Comparison of ENCODE assay signal across 19 cellular contexts in genomic region chr4:61308033-61308432, GRCh38.
A peak's percentile ranks its signal among the peaks of the same experiment; 100 is the strongest.
DNase-seq lines count a peak whose midpoint lies in the region; ATAC-seq and TF ChIP-seq lines count a peak whose summit lies in the region.
"Had no signal": no experiment of that assay in that cellular context is flagged by ENCODE, and none has a peak within 500 bp of the region (broad histone marks: within the 10 kb centered on the region; RNA-seq: fewer than 3 reads in every experiment).

No MANE protein-coding gene starts in this region.

- TF ChIP-seq CTCF in heart right ventricle (IDR thresholded peaks at IDR 0.05): no peak
- no peak for TF ChIP-seq CTCF in left ventricle myocardium inferior (IDR thresholded peaks at IDR 0.05; ENCODE audit: borderline replicate concordance)

- H3K4me3 ChIP-seq in heart right ventricle (no peak overlapping the region), left ventricle myocardium inferior (no peak overlapping the region), iPS-18a (ENCODE audit: low read length) (no peak overlapping the region)
- H3K4me3 ChIP-seq: BLaER1 treated with 17β-estradiol and CSF1 and Interleukin-3, amounts not matched to agents 10 nM and 100 nM had no signal

- H3K27me3 Mint-ChIP-seq in activated naive CD4-positive, alpha-beta T cell treated with anti-CD3 and anti-CD28 coated beads, Interleukin-2, amount 10 ng/mL, durations not matched to agents 7 days and 5 days: no peaks in the 10 kb centered on the region
- H3K27me3 Mint-ChIP-seq: B cell; CD4-positive, alpha-beta T cell had no signal

- H3K36me3 Mint-ChIP-seq in activated naive CD4-positive, alpha-beta T cell treated with anti-CD3 and anti-CD28 coated beads, Interleukin-2, amount 10 ng/mL, durations not matched to agents 7 days and 5 days: no peaks in the 10 kb centered on the region
- H3K36me3 Mint-ChIP-seq: CD8-positive, alpha-beta T cell had no signal

- H3K9me3 ChIP-seq in heart right ventricle (no peaks in the 10 kb centered on the region), left ventricle myocardium inferior (replicated peaks) (no peaks in the 10 kb centered on the region), iPS-18a (ENCODE audit: control insufficient read depth, low read depth, low read length) (no peaks in the 10 kb centered on the region)
- H3K9me3 ChIP-seq: BLaER1 treated with 17β-estradiol and CSF1 and Interleukin-3, amounts not matched to agents 10 nM and 100 nM; Caco-2 had no signal

- DNase-seq in Right ventricle myocardium superior: no peak
- no peak for DNase-seq in left cardiac atrium
- DNase-seq in heart right ventricle: no peak
- DNase-seq in cardiac septum (ENCODE audit: low spot score): no peak
- DNase-seq in left ventricle myocardium inferior: no peak
- DNase-seq in stimulated activated naive CD8-positive, alpha-beta T cell treated with anti-CD3 and anti-CD28 coated beads, Interleukin-15, Interleukin-2, amounts not matched to agents 100 U/mL and 50 U/mL, for 24 hours: no peak
- no peak for DNase-seq in activated naive CD4-positive, alpha-beta T cell treated with anti-CD3 and anti-CD28 coated beads, Interleukin-2, amount 10 ng/mL, durations not matched to agents 7 days and 5 days
- DNase-seq: 8988T; AML-193; Caco-2; Calu3; CD4-positive, alpha-beta T cell; CD8-positive, alpha-beta T cell; DMS79 treated with DMSO at 0.1 percent for 48 hours; GF-D8 had no signal

- CTCF ChIA-PET in activated naive CD4-positive, alpha-beta T cell treated with anti-CD3 and anti-CD28 coated beads, Interleukin-2, amount 10 ng/mL, durations not matched to agents 7 days and 5 days (lab: Charles Lee): interaction anchor here (0.6 kb wide), 1 partner anchor 173 kb away, joined by 3 read pairs; no protein-coding TSS in a partner anchor

- H3K4me1 ChIP-seq in heart right ventricle (no peaks in the 10 kb centered on the region), left ventricle myocardium inferior (no peaks in the 10 kb centered on the region), iPS-18a (ENCODE audit: control insufficient read depth, low read depth, low read length) (peaks cover 13% of the 10 kb centered on the region)
- H3K4me1 ChIP-seq: BLaER1 treated with 17β-estradiol and CSF1 and Interleukin-3, amounts not matched to agents 10 nM and 100 nM; Caco-2 had no signal

- H3K36me3 ChIP-seq in heart right ventricle (no peaks in the 10 kb centered on the region), left ventricle myocardium inferior (no peaks in the 10 kb centered on the region), iPS-18a (ENCODE audit: control insufficient read depth, low read depth, low read length) (no peaks in the 10 kb centered on the region)
- H3K36me3 ChIP-seq: BLaER1 treated with 17β-estradiol and CSF1 and Interleukin-3, amounts not matched to agents 10 nM and 100 nM had no signal

- 89 to 95% methylated on average over 2 of the region's 2 CpGs for WGBS in heart right ventricle, 2 donors

- no peaks in the 10 kb centered on the region for H3K4me1 Mint-ChIP-seq in activated naive CD4-positive, alpha-beta T cell treated with anti-CD3 and anti-CD28 coated beads, Interleukin-2, amount 10 ng/mL, durations not matched to agents 7 days and 5 days
- H3K4me1 Mint-ChIP-seq: B cell had no signal

- peaks cover 1% of the 10 kb centered on the region for H3K9me3 Mint-ChIP-seq in activated naive CD4-positive, alpha-beta T cell treated with anti-CD3 and anti-CD28 coated beads, Interleukin-2, amount 10 ng/mL, durations not matched to agents 7 days and 5 days
- H3K9me3 Mint-ChIP-seq: CD4-positive, alpha-beta T cell had no signal

- no peak overlapping the region for H3K9ac ChIP-seq in iPS-18a (ENCODE audit: low read length)
- H3K9ac ChIP-seq: BLaER1 treated with 17β-estradiol and CSF1 and Interleukin-3, amounts not matched to agents 10 nM and 100 nM had no signal

- H3K27me3 ChIP-seq in heart right ventricle: no peaks in the 10 kb centered on the region
- no peaks in the 10 kb centered on the region for H3K27me3 ChIP-seq in left ventricle myocardium inferior (ENCODE audit: low read depth)
- H3K27me3 ChIP-seq in iPS-18a (ENCODE audit: control insufficient read depth, insufficient read depth, low read length): no peaks in the 10 kb centered on the region
- H3K27me3 ChIP-seq: BLaER1 treated with 17β-estradiol and CSF1 and Interleukin-3, amounts not matched to agents 10 nM and 100 nM had no signal

- peak overlapping the region in 1 of 10 donors; percentile 31 for H3K27ac ChIP-seq in heart right ventricle
- peak overlapping the region; percentile 24 for H3K27ac ChIP-seq in left ventricle myocardium inferior (replicated peaks)
- peak overlapping the region; percentile 49 for H3K27ac ChIP-seq in iPS-18a (ENCODE audit: low read length)
- H3K27ac ChIP-seq: BLaER1 treated with 17β-estradiol and CSF1 and Interleukin-3, amounts not matched to agents 10 nM and 100 nM; C4-2B had no signal

- ATAC-seq in Right ventricle myocardium superior (ENCODE audit: poor library complexity) (peak; percentile 45), left cardiac atrium (no peak), heart right ventricle (peak in 6 of 8 donors; percentile 31 to 73 (median 50))
- ATAC-seq in stimulated activated naive CD8-positive, alpha-beta T cell treated with anti-CD3 and anti-CD28 coated beads, Interleukin-15, Interleukin-2, amounts not matched to agents 100 U/mL and 50 U/mL, for 24 hours: no peak
- ATAC-seq: CD8-positive, alpha-beta T cell had no signal

- no peak overlapping the region for H3K27ac Mint-ChIP-seq in activated naive CD4-positive, alpha-beta T cell treated with anti-CD3 and anti-CD28 coated beads, Interleukin-2, amount 10 ng/mL, durations not matched to agents 7 days and 5 days
- H3K27ac Mint-ChIP-seq: B cell; CD4-positive, alpha-beta T cell; CD8-positive, alpha-beta T cell had no signal

- intact Hi-C loops in Right ventricle myocardium superior (cut with DNase I): no loop called here
- intact Hi-C loops in left cardiac atrium (cut with DNase I): no loop called here
- intact Hi-C loops in heart right ventricle (cut with DNase I): no loop called here
- intact Hi-C loops in cardiac septum (cut with DNase I): no loop called here
- intact Hi-C loops in left ventricle myocardium inferior (cut with micrococcal nuclease): no loop called here

- H3K4me3 Mint-ChIP-seq in activated naive CD4-positive, alpha-beta T cell treated with anti-CD3 and anti-CD28 coated beads, Interleukin-2, amount 10 ng/mL, durations not matched to agents 7 days and 5 days: no peak overlapping the region
- H3K4me3 Mint-ChIP-seq: B cell; CD4-positive, alpha-beta T cell; CD8-positive, alpha-beta T cell had no signal

Comparison
In these comparisons a context has a peak if more than half of its experiments do, and no peak if none do; other contexts are left out.
1. ATAC-seq: peak in Right ventricle myocardium superior (single experiment) and heart right ventricle (6 of 8); none in left cardiac atrium (0 of 2) and stimulated activated naive CD8-positive, alpha-beta T cell treated with anti-CD3 and anti-CD28 coated beads, Interleukin-15, Interleukin-2, amounts not matched to agents 100 U/mL and 50 U/mL, for 24 hours (single experiment).